8 cellular contexts compared by ENCODE assay signal in genomic region chr12:89862511-89863331, GRCh38.
A peak's percentile ranks its signal among the peaks of the same experiment; 100 is the strongest.
DNase-seq lines count a peak whose midpoint lies in the region; ATAC-seq and TF ChIP-seq lines count a peak whose summit lies in the region.

No MANE protein-coding gene starts in this region.

- H3K36me3 ChIP-seq in hepatocyte (replicated peaks; ENCODE audit: insufficient read depth, low read depth) = no peaks in the 10 kb centered on the region
- no peaks in the 10 kb centered on the region for H3K36me3 ChIP-seq in GM23338 (ENCODE audit: insufficient read depth)

- H2AFZ ChIP-seq in hepatocyte (peak overlapping the region; percentile 4), GM23338 (no peak overlapping the region)

- DNase-seq in EL = peak; percentile 13
- DNase-seq in activated CD8-positive, alpha-beta T cell treated with anti-CD3 and anti-CD28 coated beads for 36 hours = peak; percentile 45
- no peak for DNase-seq in hepatocyte (ENCODE audit: low spot score)
- peak; percentile 20 to 43 for DNase-seq in stimulated activated naive CD8-positive, alpha-beta T cell treated with anti-CD3 and anti-CD28 coated beads, Interleukin-15, amount 100 ng/mL, for 72 hours
- DNase-seq in GM23338 (ENCODE audit: low spot score) = no peak
- no peak for DNase-seq in NCI-H226

- POLR2A ChIA-PET in activated CD8-positive, alpha-beta T cell treated with anti-CD3 and anti-CD28 coated beads for 36 hours (lab: Charles Lee) = interaction anchor here (0.7 to 1.8 kb wide), 4 partner anchors 18 to 214 kb away, joined by 3 to 7 read pairs (median 3); no protein-coding TSS in a partner anchor

- H3K9me2 ChIP-seq in hepatocyte (replicated peaks; ENCODE audit: insufficient read depth) = no peaks in the 10 kb centered on the region
- H3K9me2 ChIP-seq in GM23338 (ENCODE audit: insufficient read depth) = no peaks in the 10 kb centered on the region

- no peaks in the 10 kb centered on the region for H3K27me3 Mint-ChIP-seq in activated CD8-positive, alpha-beta T cell treated with anti-CD3 and anti-CD28 coated beads for 36 hours
- H3K27me3 Mint-ChIP-seq in stimulated activated naive CD8-positive, alpha-beta T cell treated with anti-CD3 and anti-CD28 coated beads, Interleukin-15, amount 100 ng/mL, for 72 hours = no peaks in the 10 kb centered on the region
- H3K27me3 Mint-ChIP-seq in GM23338 (ENCODE audit: insufficient read depth, low read depth, poor library complexity) = peaks cover 40% of the 10 kb centered on the region

- peak overlapping the region; percentile 69 for H3K4me3 Mint-ChIP-seq in activated CD8-positive, alpha-beta T cell treated with anti-CD3 and anti-CD28 coated beads for 36 hours
- H3K4me3 Mint-ChIP-seq in stimulated activated naive CD8-positive, alpha-beta T cell treated with anti-CD3 and anti-CD28 coated beads, Interleukin-15, amount 100 ng/mL, for 72 hours = peak overlapping the region; percentile 76 to 90
- H3K4me3 Mint-ChIP-seq in GM23338 = no peak overlapping the region

- peaks cover 5% of the 10 kb centered on the region for H3K36me3 Mint-ChIP-seq in activated CD8-positive, alpha-beta T cell treated with anti-CD3 and anti-CD28 coated beads for 36 hours (ENCODE audit: low read depth)
- H3K36me3 Mint-ChIP-seq in GM23338 (ENCODE audit: low read depth) = no peaks in the 10 kb centered on the region

- H3K4me3 ChIP-seq in hepatocyte (no peak overlapping the region), GM23338 (no peak overlapping the region)

- no peaks in the 10 kb centered on the region for H3K79me2 ChIP-seq in hepatocyte
- no peaks in the 10 kb centered on the region for H3K79me2 ChIP-seq in GM23338 (replicated peaks; ENCODE audit: insufficient read depth)

- peak overlapping the region; percentile 1 for H3K4me2 ChIP-seq in hepatocyte
- H3K4me2 ChIP-seq in GM23338 = no peak overlapping the region

- H3K27me3 ChIP-seq in hepatocyte (no peaks in the 10 kb centered on the region), GM23338 (ENCODE audit: insufficient read depth) (peaks cover 42% of the 10 kb centered on the region)

- peak overlapping the region; percentile 94 for H3K27ac Mint-ChIP-seq in activated CD8-positive, alpha-beta T cell treated with anti-CD3 and anti-CD28 coated beads for 36 hours
- peak overlapping the region; percentile 97 to 99 for H3K27ac Mint-ChIP-seq in stimulated activated naive CD8-positive, alpha-beta T cell treated with anti-CD3 and anti-CD28 coated beads, Interleukin-15, amount 100 ng/mL, for 72 hours
- H3K27ac Mint-ChIP-seq in GM23338 = no peak overlapping the region

- CTCF ChIA-PET in activated CD8-positive, alpha-beta T cell treated with anti-CD3 and anti-CD28 coated beads for 36 hours (lab: Charles Lee) = interaction anchor here (1.4 to 1.5 kb wide), 2 partner anchors 11 to 87 kb away, joined by 4 to 5 read pairs; no protein-coding TSS in a partner anchor

- no peaks in the 10 kb centered on the region for H3F3A ChIP-seq in GM23338 (replicated peaks; ENCODE audit: low read depth)

- intact Hi-C loops in activated CD8-positive, alpha-beta T cell treated with anti-CD3 and anti-CD28 coated beads for 36 hours (cut with micrococcal nuclease) = loop anchor here (5.0 kb wide), 1 partner anchor 155 kb away; the partner anchor contains the start of gene ATP2B1

- H3K9me3 Mint-ChIP-seq in activated CD8-positive, alpha-beta T cell treated with anti-CD3 and anti-CD28 coated beads for 36 hours = peaks cover 8% of the 10 kb centered on the region
- peaks cover 3 to 6% of the 10 kb centered on the region in 2 donors for H3K9me3 Mint-ChIP-seq in stimulated activated naive CD8-positive, alpha-beta T cell treated with anti-CD3 and anti-CD28 coated beads, Interleukin-15, amount 100 ng/mL, for 72 hours
- H3K9me3 Mint-ChIP-seq in GM23338 = no peaks in the 10 kb centered on the region

- H4K20me1 ChIP-seq in hepatocyte (ENCODE audit: insufficient read depth, poor library complexity, severe bottlenecking) = no peaks in the 10 kb centered on the region
- no peaks in the 10 kb centered on the region for H4K20me1 ChIP-seq in GM23338 (replicated peaks; ENCODE audit: insufficient read depth)

- ATAC-seq in GM19467 (IDR thresholded peaks at IDR 0.05; ENCODE audit: unreplicated experiment) = peak; percentile 73
- peak; percentile 35 for ATAC-seq in HG03575 (IDR thresholded peaks at IDR 0.05; ENCODE audit: extremely low read depth, insufficient number of reproducible peaks, low FRiP score, unreplicated experiment)
- ATAC-seq in activated CD8-positive, alpha-beta T cell treated with anti-CD3 and anti-CD28 coated beads for 36 hours = peak; percentile 43
- ATAC-seq in stimulated activated naive CD8-positive, alpha-beta T cell treated with anti-CD3 and anti-CD28 coated beads, Interleukin-15, amount 100 ng/mL, for 72 hours = peak; percentile 21
- ATAC-seq in GM23338 = no peak; the same call in 2 of the 3 replicates

- H3K27ac ChIP-seq in hepatocyte (peak overlapping the region; percentile 2), GM23338 (ENCODE audit: low read depth) (no peak overlapping the region; the same call in 1 of the 2 replicates)

- WGBS in hepatocyte (ENCODE audit: low lambda C conversion rate, missing lambda C conversion rate) = 65% methylated on average over 6 of the region's 6 CpGs

- H3K4me1 ChIP-seq in hepatocyte (ENCODE audit: insufficient read depth) (no peaks in the 10 kb centered on the region), GM23338 (ENCODE audit: insufficient read depth) (peaks cover 10% of the 10 kb centered on the region)

- no peak for TF ChIP-seq CTCF in activated CD8-positive, alpha-beta T cell treated with anti-CD3 and anti-CD28 coated beads for 36 hours (IDR thresholded peaks at IDR 0.05)
- no peak for TF ChIP-seq CTCF in hepatocyte (IDR thresholded peaks at IDR 0.05; ENCODE audit: poor library complexity)
- no peak for TF ChIP-seq CTCF in GM23338 (conservative IDR thresholded peaks at IDR 0.05; ENCODE audit: low read depth in 2 of 2)

- peaks cover 56% of the 10 kb centered on the region for H3K4me1 Mint-ChIP-seq in activated CD8-positive, alpha-beta T cell treated with anti-CD3 and anti-CD28 coated beads for 36 hours (ENCODE audit: low read depth)
- H3K4me1 Mint-ChIP-seq in stimulated activated naive CD8-positive, alpha-beta T cell treated with anti-CD3 and anti-CD28 coated beads, Interleukin-15, amount 100 ng/mL, for 72 hours = peaks cover 62% of the 10 kb centered on the region
- peaks cover 16% of the 10 kb centered on the region for H3K4me1 Mint-ChIP-seq in GM23338

- no peaks in the 10 kb centered on the region for H3K9me3 ChIP-seq in hepatocyte (ENCODE audit: low read depth)

TF ChIP-seq in GM23338, 12 proteins besides CTCF, POLR2A, EP300 and RAD21 (continues in another document):
- TF ChIP-seq JUNB (IDR thresholded peaks at IDR 0.05; ENCODE audit: unreplicated experiment) (no peak), EZH2phosphoT487 (IDR thresholded peaks at IDR 0.05; ENCODE audit: unreplicated experiment) (no peak), CREB1 (CRISPR knock-in tag; IDR thresholded peaks at IDR 0.05; ENCODE audit: low read depth) (no peak), ZNF331 (CRISPR knock-in tag; IDR thresholded peaks at IDR 0.05; ENCODE audit: low read depth) (no peak)

Comparison
In these comparisons a context has a peak if more than half of its experiments do, and no peak if none do; other contexts are left out.
1. DNase-seq: peak in EL (single experiment), activated CD8-positive, alpha-beta T cell treated with anti-CD3 and anti-CD28 coated beads for 36 hours (single experiment) and stimulated activated naive CD8-positive, alpha-beta T cell treated with anti-CD3 and anti-CD28 coated beads, Interleukin-15, amount 100 ng/mL, for 72 hours (2 of 2); none in hepatocyte (single experiment), GM23338 (single experiment) and NCI-H226 (single experiment).